In genomic region chr9:36436909-36437308, GRCh38 we compare ENCODE assay signal across 17 cellular contexts. TPM values are rescaled to one million over a fixed set of nuclear protein-coding genes. Genes with fewer than 3 reads are reported as not detected.
A peak's percentile ranks its signal among the peaks of the same experiment; 100 is the strongest.
DNase-seq lines count a peak whose midpoint lies in the region; ATAC-seq and TF ChIP-seq lines count a peak whose summit lies in the region.
"Had no signal": no experiment of that assay in that cellular context is flagged by ENCODE, and none has a peak within 500 bp of the region (broad histone marks: within the 10 kb centered on the region; RNA-seq: fewer than 3 reads in every experiment).

No MANE protein-coding gene starts in this region.

- TSS peak; percentile 41 for BruUV-seq in Panc1 (replicated peaks; lab: Mats Ljungman, UMichigan)
- no TSS peak for BruUV-seq in Calu3 (replicated peaks; lab: Mats Ljungman, UMichigan)

- no peaks in the 10 kb centered on the region for H3K27me3 Mint-ChIP-seq in Calu3 (ENCODE audit: unreplicated experiment)

- no peaks in the 10 kb centered on the region for H3K9me3 Mint-ChIP-seq in Calu3 (ENCODE audit: low read depth, unreplicated experiment)
- H3K9me3 Mint-ChIP-seq in stimulated activated effector memory CD8-positive, alpha-beta T cell treated with anti-CD3 and anti-CD28 coated beads, Interleukin-12 subunit alpha, Interleukin-12 subunit beta, amount 100 ng/mL, for 72 hours = no peaks in the 10 kb centered on the region

- ATAC-seq in Panc1 = no peak
- no peak for ATAC-seq in stimulated activated effector memory CD8-positive, alpha-beta T cell treated with anti-CD3 and anti-CD28 coated beads, Interleukin-12 subunit alpha, Interleukin-12 subunit beta, amount 100 ng/mL, for 72 hours
- ATAC-seq: SK-N-SH treated with all-trans-retinoic acid at 6 μM for 48 hours had no signal

- CTCF ChIA-PET in Panc1 (lab: Charles Lee) = interaction anchor here (0.6 to 2.1 kb wide), 3 partner anchors 29 to 120 kb away, joined by 3 to 13 read pairs (median 3); no protein-coding TSS in a partner anchor
- CTCF ChIA-PET in Calu3 (lab: Charles Lee) = no interaction called here

- H3K36me3 Mint-ChIP-seq in Calu3 (ENCODE audit: insufficient read depth, unreplicated experiment) = no peaks in the 10 kb centered on the region
- H3K36me3 Mint-ChIP-seq in stimulated activated effector memory CD8-positive, alpha-beta T cell treated with anti-CD3 and anti-CD28 coated beads, Interleukin-12 subunit alpha, Interleukin-12 subunit beta, amount 100 ng/mL, for 72 hours = peaks cover 15% of the 10 kb centered on the region

- no peaks in the 10 kb centered on the region for H3K36me3 ChIP-seq in Panc1 (ENCODE audit: control insufficient read depth, insufficient read depth, low read length)
- no peaks in the 10 kb centered on the region for H3K36me3 ChIP-seq in left ventricle myocardium inferior
- H3K36me3 ChIP-seq in testis (ENCODE audit: low read depth, missing control alignments) = no peaks in the 10 kb centered on the region
- H3K36me3 ChIP-seq: stomach had no signal

- no peaks in the 10 kb centered on the region for H3K4me1 Mint-ChIP-seq in Calu3 (ENCODE audit: low read depth, unreplicated experiment)
- peaks cover 20% of the 10 kb centered on the region for H3K4me1 Mint-ChIP-seq in stimulated activated effector memory CD8-positive, alpha-beta T cell treated with anti-CD3 and anti-CD28 coated beads, Interleukin-12 subunit alpha, Interleukin-12 subunit beta, amount 100 ng/mL, for 72 hours

- in situ Hi-C loops in Panc1 (cut with HindIII; ENCODE audit: low pct_unique_long_range_greater_than_20kb, low sequenced_read_pairs) = no loop called here

- DNase-seq in NCI-H510A treated with DMSO at 0.1 percent for 48 hours (lab: John Stamatoyannopoulos, UW) (peak; percentile 40), NCI-H510A (lab: John Stamatoyannopoulos, UW) (no peak), Panc1 (ENCODE audit: low read depth, low spot score) (no peak), left ventricle myocardium inferior (peak; percentile 41), testis (peak; percentile 76), Calu3 (no peak), HuH-7.5 (ENCODE audit: low spot score) (no peak)
- DNase-seq in stimulated activated effector memory CD8-positive, alpha-beta T cell treated with anti-CD3 and anti-CD28 coated beads, Interleukin-12 subunit alpha, Interleukin-12 subunit beta, amount 100 ng/mL, for 72 hours (ENCODE audit: low spot score in 2 of 2) = no peak
- DNase-seq: activated naive CD4-positive, alpha-beta T cell; glutamatergic neuron; Karpas-422; NCI-H2107; OCI-M1; small intestine; stomach had no signal

- H3K27me3 ChIP-seq in Panc1 (ENCODE audit: control insufficient read depth, insufficient read depth, low read length) (no peaks in the 10 kb centered on the region), left ventricle myocardium inferior (ENCODE audit: low read depth) (no peaks in the 10 kb centered on the region), testis (no peaks in the 10 kb centered on the region)
- H3K27me3 ChIP-seq: stomach had no signal

- no peak for TF ChIP-seq CTCF in Panc1 (IDR thresholded peaks at IDR 0.05)
- no peak for TF ChIP-seq CTCF in left ventricle myocardium inferior (IDR thresholded peaks at IDR 0.05; ENCODE audit: borderline replicate concordance)
- TF ChIP-seq CTCF in testis (IDR thresholded peaks at IDR 0.05) = no peak
- TF ChIP-seq CTCF in Calu3 (IDR thresholded peaks at IDR 0.05; ENCODE audit: unreplicated experiment) = no peak

- no peak overlapping the region for H3K4me3 Mint-ChIP-seq in Calu3 (ENCODE audit: low read depth, unreplicated experiment)
- H3K4me3 Mint-ChIP-seq in stimulated activated effector memory CD8-positive, alpha-beta T cell treated with anti-CD3 and anti-CD28 coated beads, Interleukin-12 subunit alpha, Interleukin-12 subunit beta, amount 100 ng/mL, for 72 hours = no peak overlapping the region

- POLR2A ChIA-PET in Panc1 (lab: Charles Lee) = interaction anchor here (0.6 kb wide), 2 partner anchors 44 to 115 kb away, joined by 3 to 9 read pairs; no protein-coding TSS in a partner anchor

- H3K4me1 ChIP-seq in Panc1 (ENCODE audit: control insufficient read depth, insufficient read depth, low read length) (no peaks in the 10 kb centered on the region), left ventricle myocardium inferior (peaks cover 21% of the 10 kb centered on the region), testis (no peaks in the 10 kb centered on the region)

- H3K4me3 ChIP-seq in Panc1 (ENCODE audit: low read depth in 2 of 2, low read length in 2 of 2) = no peak overlapping the region
- H3K4me3 ChIP-seq in left ventricle myocardium inferior = no peak overlapping the region
- no peak overlapping the region for H3K4me3 ChIP-seq in testis
- H3K4me3 ChIP-seq: stomach had no signal

- intact Hi-C loops in Panc1 (cut with micrococcal nuclease; ENCODE audit: unreplicated experiment) = no loop called here
- intact Hi-C loops in left ventricle myocardium inferior (cut with micrococcal nuclease) = no loop called here
- intact Hi-C loops in testis (cut with DNase I; ENCODE audit: low total_unique reads) = no loop called here
- intact Hi-C loops in Calu3 (cut with micrococcal nuclease; ENCODE audit: unreplicated experiment) = no loop called here

- H3K27ac Mint-ChIP-seq in Calu3 (ENCODE audit: unreplicated experiment) = no peak overlapping the region
- H3K27ac Mint-ChIP-seq in stimulated activated effector memory CD8-positive, alpha-beta T cell treated with anti-CD3 and anti-CD28 coated beads, Interleukin-12 subunit alpha, Interleukin-12 subunit beta, amount 100 ng/mL, for 72 hours = no peak overlapping the region

- no peak overlapping the region for H3K27ac ChIP-seq in Panc1 (ENCODE audit: low read length)
- H3K27ac ChIP-seq in left ventricle myocardium inferior (replicated peaks) = no peak overlapping the region
- H3K27ac ChIP-seq in testis = no peak overlapping the region
- H3K27ac ChIP-seq: stomach, VCaP had no signal

- WGBS in testis, 2 donors = 46 to 63% methylated on average over 2 of the region's 2 CpGs

- no peak for TF ChIP-seq POLR2A in testis (IDR thresholded peaks at IDR 0.05)

- H3K9me3 ChIP-seq in Panc1 (ENCODE audit: control insufficient read depth, insufficient read depth, low read depth, low read length) (no peaks in the 10 kb centered on the region), left ventricle myocardium inferior (replicated peaks) (no peaks in the 10 kb centered on the region), testis (no peaks in the 10 kb centered on the region)
- H3K9me3 ChIP-seq: stomach had no signal

RNA-seq across cellular contexts. Expression of gene RNF38, which starts 36.8 kb away (rescaled TPM):
- 78.0 TPM for total RNA-seq in Panc1 (2021; ENCODE audit: unreplicated experiment)
- 34.0 TPM for polyA plus RNA-seq in Panc1 (2012; ENCODE audit: insufficient read length)
- total RNA-seq in left ventricle myocardium inferior = 25.7 TPM
- total RNA-seq in testis = 100 to 1,000 TPM; 116 to 117 TPM
- 197 TPM for polyA plus RNA-seq in testis (ENCODE audit: insufficient read depth, low read depth, low replicate concordance)
- 10.8 and 12.0 TPM in 2 replicates for total RNA-seq in Calu3 (2022)

Comparison
In these comparisons a context has a peak if more than half of its experiments do, and no peak if none do; other contexts are left out.
1. DNase-seq: peak in NCI-H510A treated with DMSO at 0.1 percent for 48 hours (single experiment), left ventricle myocardium inferior (single experiment) and testis (single experiment); none in NCI-H510A (single experiment), Panc1 (single experiment), Calu3 (single experiment), HuH-7.5 (single experiment) and stimulated activated effector memory CD8-positive, alpha-beta T cell treated with anti-CD3 and anti-CD28 coated beads, Interleukin-12 subunit alpha, Interleukin-12 subunit beta, amount 100 ng/mL, for 72 hours (0 of 2).